Comparison of ENCODE assay signal across 10 cellular contexts in the genomic region with DNA sequence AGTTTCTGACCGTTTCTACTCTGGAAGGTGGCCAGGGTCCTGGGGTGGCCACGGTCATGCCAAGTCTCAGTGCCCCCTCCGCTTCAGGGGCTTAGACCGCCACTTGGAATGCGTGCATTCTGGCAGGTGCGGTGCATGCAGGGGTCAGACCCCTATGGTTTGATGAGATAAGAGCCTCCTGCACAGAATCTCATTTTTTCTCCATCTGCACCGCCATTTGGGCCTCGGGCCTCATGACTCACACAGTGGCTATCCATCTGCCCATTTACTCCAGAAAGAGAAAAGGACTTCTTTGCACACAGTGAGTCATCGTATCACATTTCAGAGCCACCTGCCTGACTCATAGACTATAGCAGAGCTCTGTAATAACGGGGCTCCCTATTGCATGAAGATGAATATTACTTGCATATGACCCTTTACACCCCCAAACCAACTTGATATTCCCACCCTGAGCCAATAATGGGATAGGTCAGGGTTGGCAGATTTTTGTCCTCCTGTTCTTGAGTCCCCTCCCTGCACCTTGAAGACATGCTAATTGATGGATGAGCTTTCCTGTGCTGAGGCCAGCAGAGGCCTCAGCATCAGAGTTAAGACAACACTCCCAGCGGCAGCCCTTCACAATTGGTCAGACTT.
A peak's percentile ranks its signal among the peaks of the same experiment; 100 is the strongest.
DNase-seq lines count a peak whose midpoint lies in the region; FAIRE-seq and TF ChIP-seq lines count a peak whose summit lies in the region.
"Had no signal": no experiment of that assay in that cellular context is flagged by ENCODE, and none has a peak within 500 bp of the region (broad histone marks: within the 10 kb centered on the region; RNA-seq: fewer than 3 reads in every experiment).

No MANE protein-coding gene starts in this region.

- H3K4me2 ChIP-seq in SK-N-SH = peak overlapping the region; percentile 71

- H3K27me3 ChIP-seq in SK-N-SH (ENCODE audit: insufficient read depth) = no peaks in the 10 kb centered on the region
- no peaks in the 10 kb centered on the region for H3K27me3 ChIP-seq in colonic mucosa

- WGBS in SK-N-SH (ENCODE audit: low lambda C conversion rate) = 16% methylated on average over 8 of the region's 11 CpGs

- peak; percentile 31 for FAIRE-seq in HTR-8/SVneo (lab: Jason Lieb, UNC)

- CTCF ChIA-PET in SK-N-SH (lab: Yijun Ruan, JAX) = no interaction called here

- TF ChIP-seq RAD21 in SK-N-SH (IDR thresholded peaks at IDR 0.05; ENCODE audit: low read length) = no peak

- H3K9me3 ChIP-seq in SK-N-SH (no peaks in the 10 kb centered on the region), colonic mucosa (no peaks in the 10 kb centered on the region)

- peak overlapping the region; percentile 77 for H3K27ac Mint-ChIP-seq in glutamatergic neuron (ENCODE audit: unreplicated experiment)
- H3K27ac Mint-ChIP-seq: activated naive CD4-positive, alpha-beta T cell treated with anti-CD3 and anti-CD28 coated beads, Interleukin-2, amount 50 U/mL, for 24 hours had no signal

- intact Hi-C loops in colonic mucosa (cut with DNase I) = no loop called here

- in situ Hi-C loops in ACHN (cut with HindIII; ENCODE audit: low pct_ligation_motif_present, low pct_unique_long_range_greater_than_20kb, low sequenced_read_pairs) = no loop called here

- no peaks in the 10 kb centered on the region for H3K4me1 Mint-ChIP-seq in glutamatergic neuron (ENCODE audit: low read depth, unreplicated experiment)
- H3K4me1 Mint-ChIP-seq: activated naive CD4-positive, alpha-beta T cell treated with anti-CD3 and anti-CD28 coated beads, Interleukin-2, amount 50 U/mL, for 24 hours had no signal

- no peak overlapping the region for H3K4me3 ChIP-seq in SK-N-SH (ENCODE audit: low read depth in 2 of 2, low read length in 1 of 2)
- H3K4me3 ChIP-seq in colonic mucosa = no peak overlapping the region

- H3K36me3 Mint-ChIP-seq in glutamatergic neuron (ENCODE audit: unreplicated experiment) = peaks cover 7% of the 10 kb centered on the region

- no peaks in the 10 kb centered on the region for H3K27me3 Mint-ChIP-seq in glutamatergic neuron (ENCODE audit: unreplicated experiment)
- H3K27me3 Mint-ChIP-seq: activated naive CD4-positive, alpha-beta T cell treated with anti-CD3 and anti-CD28 coated beads, Interleukin-2, amount 50 U/mL, for 24 hours had no signal

- H3K27ac ChIP-seq in SK-N-SH (ENCODE audit: low read depth in 2 of 2, low read length in 1 of 2) = peak overlapping the region; percentile 67 to 95; a peak in 3 of 4 replicates
- H3K27ac ChIP-seq in colonic mucosa = no peak overlapping the region

- H3K79me2 ChIP-seq in SK-N-SH (ENCODE audit: insufficient read depth) = no peaks in the 10 kb centered on the region

- no peaks in the 10 kb centered on the region for H3K9me3 Mint-ChIP-seq in glutamatergic neuron (ENCODE audit: unreplicated experiment)

- H3K9ac ChIP-seq in SK-N-SH (0 out of 2 replicates have a peak overlapping the region, but pooled peaks have one; percentile 13), colonic mucosa (ENCODE audit: low read depth in 2 of 2, low read length in 2 of 2) (no peak overlapping the region)

- H3F3A ChIP-seq in SK-N-SH (replicated peaks; ENCODE audit: insufficient read depth) = peaks cover 37% of the 10 kb centered on the region

- POLR2A ChIA-PET in SK-N-SH (lab: Yijun Ruan, JAX) = no interaction called here

- H2AFZ ChIP-seq in SK-N-SH (ENCODE audit: low read depth) = peak overlapping the region; percentile 64; the same call in 1 of the 2 replicates

- no peak overlapping the region for H3K4me3 Mint-ChIP-seq in glutamatergic neuron (ENCODE audit: unreplicated experiment)
- H3K4me3 Mint-ChIP-seq: activated naive CD4-positive, alpha-beta T cell treated with anti-CD3 and anti-CD28 coated beads, Interleukin-2, amount 50 U/mL, for 24 hours had no signal

- peak in 1 of 2 experiments; percentile 97; a peak in 3 of 4 replicates for TF ChIP-seq EP300 in SK-N-SH (IDR thresholded peaks at IDR 0.05; ENCODE audit: borderline replicate concordance in 1 of 2, low read depth in 1 of 2, low read length in 1 of 2)

- H3K4me1 ChIP-seq in SK-N-SH (ENCODE audit: control insufficient read depth in 1 of 2, insufficient read depth in 2 of 2, low read depth in 1 of 2, low read length in 1 of 2) (peaks cover 2 to 54% of the 10 kb centered on the region in 2 experiments; a peak in 3 of 4 replicates), colonic mucosa (no peaks in the 10 kb centered on the region)

- DNase-seq in ACHN = peak; percentile 85
- peak; percentile 83 for DNase-seq in HTR-8/SVneo (ENCODE audit: insufficient read length, low spot score)
- no peak for DNase-seq in SK-N-SH
- DNase-seq in glutamatergic neuron = no peak
- no peak for DNase-seq in NCI-H1105 (lab: John Stamatoyannopoulos, UW)
- no peak for DNase-seq in colonic mucosa
- DNase-seq in activated CD4-positive, alpha-beta T cell treated with anti-CD3 and anti-CD28 coated beads for 4 hours = no peak
- DNase-seq in SKM-1 (lab: John Stamatoyannopoulos, UW; ENCODE audit: unreplicated experiment) = no peak
- DNase-seq: DND-41 had no signal

- no peaks in the 10 kb centered on the region for H3K36me3 ChIP-seq in SK-N-SH (replicated peaks in 1 of 2; ENCODE audit: control insufficient read depth in 1 of 2, insufficient read depth in 2 of 2, low read length in 1 of 2)
- no peaks in the 10 kb centered on the region for H3K36me3 ChIP-seq in colonic mucosa

- no peaks in the 10 kb centered on the region for H4K20me1 ChIP-seq in SK-N-SH (ENCODE audit: insufficient read depth)

- H3K9me2 ChIP-seq in SK-N-SH = no peaks in the 10 kb centered on the region

- no peak for TF ChIP-seq CTCF in SK-N-SH (IDR thresholded peaks at IDR 0.05)
- TF ChIP-seq CTCF in glutamatergic neuron (IDR thresholded peaks at IDR 0.05; ENCODE audit: partially characterized antibody, unreplicated experiment) = no peak
- no peak for TF ChIP-seq CTCF in colonic mucosa (IDR thresholded peaks at IDR 0.05)

TF ChIP-seq in SK-N-SH, 30 proteins besides CTCF, POLR2A, EP300 and RAD21 (continues in another document):
- TF ChIP-seq RCOR1 (IDR thresholded peaks at IDR 0.05; ENCODE audit: low read length) (no peak), SIN3A (IDR thresholded peaks at IDR 0.05; ENCODE audit: borderline replicate concordance, low read depth, low read length) (no peak; the same call in 1 of the 2 replicates), TCF12 (IDR thresholded peaks at IDR 0.05) (peak; percentile 98), EZH2phosphoT487 (IDR thresholded peaks at IDR 0.05; ENCODE audit: borderline replicate concordance, low read depth) (no peak), NFIC (IDR thresholded peaks at IDR 0.05; ENCODE audit: borderline replicate concordance) (peak; percentile 91), ZBTB33 (IDR thresholded peaks at IDR 0.05; ENCODE audit: borderline replicate concordance, low read depth) (peak; percentile 79), GABPA (IDR thresholded peaks at IDR 0.05; ENCODE audit: low read depth) (peak; percentile 32; the same call in 1 of the 2 replicates), POLR2AphosphoS5 (IDR thresholded peaks at IDR 0.05; ENCODE audit: low read depth, low read length) (peak; percentile 77; the same call in 1 of the 2 replicates), MEF2A (IDR thresholded peaks at IDR 0.05; ENCODE audit: borderline replicate concordance, low read depth) (0 out of 2 replicates have a peak, but pooled peaks have one; percentile 47), USF1 (IDR thresholded peaks at IDR 0.05; ENCODE audit: borderline replicate concordance, low read depth) (0 out of 2 replicates have a peak, but pooled peaks have one; percentile 35), CHD2 (IDR thresholded peaks at IDR 0.05; ENCODE audit: low read length, partially characterized antibody) (no peak), FOXM1 (IDR thresholded peaks at IDR 0.05; ENCODE audit: low read depth) (peak; percentile 71), FOSL2 (IDR thresholded peaks at IDR 0.05; ENCODE audit: borderline replicate concordance, low read depth) (peak; percentile 100), RXRA (IDR thresholded peaks at IDR 0.05; ENCODE audit: borderline replicate concordance, low read depth) (peak; percentile 93), TEAD4 (IDR thresholded peaks at IDR 0.05; ENCODE audit: borderline replicate concordance, insufficient read depth) (peak; percentile 92)
- TF ChIP-seq, protein P1, sequence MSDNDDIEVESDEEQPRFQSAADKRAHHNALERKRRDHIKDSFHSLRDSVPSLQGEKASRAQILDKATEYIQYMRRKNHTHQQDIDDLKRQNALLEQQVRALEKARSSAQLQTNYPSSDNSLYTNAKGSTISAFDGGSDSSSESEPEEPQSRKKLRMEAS (IDR thresholded peaks at IDR 0.05; ENCODE audit: low read depth) = peak; percentile 80
- TF ChIP-seq, protein P2, sequence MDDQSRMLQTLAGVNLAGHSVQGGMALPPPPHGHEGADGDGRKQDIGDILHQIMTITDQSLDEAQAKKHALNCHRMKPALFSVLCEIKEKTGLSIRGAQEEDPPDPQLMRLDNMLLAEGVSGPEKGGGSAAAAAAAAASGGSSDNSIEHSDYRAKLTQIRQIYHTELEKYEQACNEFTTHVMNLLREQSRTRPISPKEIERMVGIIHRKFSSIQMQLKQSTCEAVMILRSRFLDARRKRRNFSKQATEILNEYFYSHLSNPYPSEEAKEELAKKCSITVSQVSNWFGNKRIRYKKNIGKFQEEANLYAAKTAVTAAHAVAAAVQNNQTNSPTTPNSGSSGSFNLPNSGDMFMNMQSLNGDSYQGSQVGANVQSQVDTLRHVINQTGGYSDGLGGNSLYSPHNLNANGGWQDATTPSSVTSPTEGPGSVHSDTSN (IDR thresholded peaks at IDR 0.05) = peak; percentile 80

Comparison
In these comparisons a context has a peak if more than half of its experiments do, and no peak if none do; other contexts are left out.
1. DNase-seq: peak in ACHN (single experiment) and HTR-8/SVneo (single experiment); none in SK-N-SH (single experiment), glutamatergic neuron (single experiment), NCI-H1105 (single experiment), colonic mucosa (single experiment), activated CD4-positive, alpha-beta T cell treated with anti-CD3 and anti-CD28 coated beads for 4 hours (0 of 2) and SKM-1 (single experiment).